Comparison of ENCODE assay signal across 8 cellular contexts in the genomic region with DNA sequence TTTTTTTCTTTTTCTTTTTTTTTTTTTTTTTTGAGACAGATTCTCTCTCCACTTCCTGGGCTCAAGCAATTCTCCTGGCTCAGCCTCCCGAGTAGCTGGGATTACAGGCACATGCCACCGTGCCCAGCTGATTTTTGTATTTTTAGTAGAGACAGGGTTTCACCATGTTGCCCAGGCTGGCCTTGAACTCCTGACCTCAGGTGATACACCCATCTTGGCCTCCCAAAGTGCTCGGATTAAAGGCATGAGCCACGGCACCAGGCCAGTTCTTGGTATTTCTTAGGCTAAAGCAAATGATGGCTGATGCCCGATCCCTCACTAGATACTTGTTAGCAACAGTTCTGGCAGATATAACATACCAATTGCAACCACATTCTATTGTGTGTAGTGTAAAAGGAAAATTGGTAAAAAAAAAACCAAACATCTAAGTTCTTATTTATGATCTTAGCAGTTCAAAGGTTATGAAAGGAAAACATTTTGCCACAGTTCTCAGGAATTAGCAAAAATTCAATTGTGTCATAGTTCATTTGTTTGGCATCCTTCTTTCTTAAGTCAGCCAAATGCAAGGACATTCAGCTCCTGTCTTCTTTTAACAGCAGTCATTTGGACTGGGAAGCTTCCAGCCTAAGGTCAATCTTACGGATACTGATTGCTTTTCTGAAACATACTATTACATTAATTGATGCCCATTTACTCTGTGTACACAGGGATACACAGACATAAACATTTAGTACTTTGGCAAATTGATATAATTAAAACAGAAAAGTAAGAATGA.
DNase-seq lines count a peak whose midpoint lies in the region; ATAC-seq, FAIRE-seq and TF ChIP-seq lines count a peak whose summit lies in the region.
"Not testable (repeated sequence)": the region's sequence is repeated elsewhere in the genome, so short reads cannot be mapped to it uniquely, and the experiment has no call there.

No MANE protein-coding gene starts in this region.

- not testable (repeated sequence) for H3K9ac ChIP-seq in H1 (replicated peaks in 1 of 4; ENCODE audit: extremely low read depth in 1 of 4, low read depth in 3 of 4, low read length in 3 of 4)

- intact Hi-C loops in CD4-positive, alpha-beta memory T cell (cut with micrococcal nuclease) = loop anchor here (10.0 kb wide), 1 partner anchor 60 kb away; no protein-coding TSS in a partner anchor
- intact Hi-C loops in activated CD4-positive, alpha-beta T cell treated with anti-CD3 and anti-CD28 coated beads, Interleukin-2, amount 10 ng/mL, durations not matched to agents 24 days and 14 days (cut with micrococcal nuclease) = not testable (repeated sequence)
- intact Hi-C loops in naive thymus-derived CD4-positive, alpha-beta T cell (cut with micrococcal nuclease) = loop anchor here in 1 of 2 donors (5.0 kb wide), 1 partner anchor 53 kb away; no protein-coding TSS in a partner anchor

- not testable (repeated sequence) for H2BK120ac ChIP-seq in H1 (replicated peaks; ENCODE audit: low read depth, low read length)

- not testable (repeated sequence) for H2BK15ac ChIP-seq in H1 (ENCODE audit: low read length)

- H3K79me2 ChIP-seq in H1 (ENCODE audit: control insufficient read depth in 1 of 2, insufficient read depth in 2 of 2, low read length in 2 of 2) = not testable (repeated sequence)

- H3K4ac ChIP-seq in H1 (replicated peaks; ENCODE audit: insufficient read length, low read depth, low read length) = not testable (repeated sequence)

- not testable (repeated sequence) for H2BK5ac ChIP-seq in H1 (ENCODE audit: low read depth, low read length)

- FAIRE-seq in H1 (lab: Jason Lieb, UNC) = peak; percentile 45

- H4K20me1 ChIP-seq in H1 (replicated peaks in 1 of 2; ENCODE audit: control insufficient read depth in 1 of 2, insufficient read depth in 2 of 2, low read length in 2 of 2) = not testable (repeated sequence)

- not testable (repeated sequence) for H3K56ac ChIP-seq in H1 (replicated peaks; ENCODE audit: insufficient read length, low read depth, low read length)

- H3K9me3 Mint-ChIP-seq in CD4-positive, alpha-beta memory T cell = peaks cover 3 to 33% (median 18%) of the 10 kb centered on the region in 8 donors
- H3K9me3 Mint-ChIP-seq in activated CD4-positive, alpha-beta T cell treated with anti-CD3 and anti-CD28 coated beads, Interleukin-2, amount 10 ng/mL, durations not matched to agents 24 days and 14 days; activated naive CD8-positive, alpha-beta T cell (ENCODE audit: low read depth): not testable (repeated sequence)
- peaks cover 20% of the 10 kb centered on the region for H3K9me3 Mint-ChIP-seq in activated T-cell treated with anti-CD3 and anti-CD28 coated beads, Interleukin-2, amount 50 U/mL, for 24 hours
- H3K9me3 Mint-ChIP-seq in naive thymus-derived CD4-positive, alpha-beta T cell = peaks cover 4 to 40% (median 16%) of the 10 kb centered on the region in 11 donors
- H3K9me3 Mint-ChIP-seq in stimulated activated effector memory CD8-positive, alpha-beta T cell treated with anti-CD3 and anti-CD28 coated beads, Interleukin-12 subunit alpha, Interleukin-12 subunit beta, amount 100 ng/mL, for 72 hours = peaks cover 10% of the 10 kb centered on the region

- not testable (repeated sequence) for H3K23ac ChIP-seq in H1 (ENCODE audit: insufficient read length)

- not testable (repeated sequence) for H2BK12ac ChIP-seq in H1 (ENCODE audit: low read depth, low read length)

- not testable (repeated sequence) for H2AFZ ChIP-seq in H1 (ENCODE audit: low read length)

- ATAC-seq in naive thymus-derived CD4-positive, alpha-beta T cell; stimulated activated effector memory CD8-positive, alpha-beta T cell treated with anti-CD3 and anti-CD28 coated beads, Interleukin-12 subunit alpha, Interleukin-12 subunit beta, amount 100 ng/mL, for 72 hours: not testable (repeated sequence)

- H3K4me1 ChIP-seq in CD4-positive, alpha-beta memory T cell (ENCODE audit: insufficient read depth, low read length) = peaks cover 25% of the 10 kb centered on the region
- H3K4me1 ChIP-seq in H1 (replicated peaks in 1 of 4; ENCODE audit: control insufficient read depth in 3 of 4, insufficient read depth in 4 of 4, low read length in 3 of 4) = not testable (repeated sequence)
- peaks cover 0 to 21% of the 10 kb centered on the region in 2 donors for H3K4me1 ChIP-seq in naive thymus-derived CD4-positive, alpha-beta T cell (ENCODE audit: control insufficient read depth in 2 of 2, insufficient read depth in 2 of 2, low read length in 2 of 2)

- peaks cover 26 to 57% (median 41%) of the 10 kb centered on the region in 4 donors for H3K4me1 Mint-ChIP-seq in CD4-positive, alpha-beta memory T cell
- H3K4me1 Mint-ChIP-seq in activated CD4-positive, alpha-beta T cell treated with anti-CD3 and anti-CD28 coated beads, Interleukin-2, amount 10 ng/mL, durations not matched to agents 24 days and 14 days = peaks cover 27% of the 10 kb centered on the region
- H3K4me1 Mint-ChIP-seq in activated T-cell treated with anti-CD3 and anti-CD28 coated beads, Interleukin-2, amount 50 U/mL, for 24 hours (ENCODE audit: low read depth) = peaks cover 39% of the 10 kb centered on the region
- H3K4me1 Mint-ChIP-seq in activated naive CD8-positive, alpha-beta T cell (ENCODE audit: low read depth) = peaks cover 30% of the 10 kb centered on the region
- peaks cover 12 to 49% (median 44%) of the 10 kb centered on the region in 7 donors for H3K4me1 Mint-ChIP-seq in naive thymus-derived CD4-positive, alpha-beta T cell
- H3K4me1 Mint-ChIP-seq in stimulated activated effector memory CD8-positive, alpha-beta T cell treated with anti-CD3 and anti-CD28 coated beads, Interleukin-12 subunit alpha, Interleukin-12 subunit beta, amount 100 ng/mL, for 72 hours = peaks cover 27% of the 10 kb centered on the region

- H2AK5ac ChIP-seq in H1 (ENCODE audit: low read depth, low read length) = not testable (repeated sequence)

- H4K8ac ChIP-seq in H1 (ENCODE audit: extremely low read depth, insufficient read depth, low read length) = not testable (repeated sequence)

- TF ChIP-seq CTCF in H1 (IDR thresholded peaks at IDR 0.05; ENCODE audit: control extremely low read depth in 1 of 3, insufficient read depth in 1 of 3, low read depth in 1 of 3, low read length in 3 of 3) = not testable (repeated sequence)

- H2BK20ac ChIP-seq in H1 (ENCODE audit: low read length) = not testable (repeated sequence)

- H3K27ac Mint-ChIP-seq in CD4-positive, alpha-beta memory T cell = peak overlapping the region; percentile 12 to 91 (median 86)
- peak overlapping the region; percentile 12 for H3K27ac Mint-ChIP-seq in activated CD4-positive, alpha-beta T cell treated with anti-CD3 and anti-CD28 coated beads, Interleukin-2, amount 10 ng/mL, durations not matched to agents 24 days and 14 days
- H3K27ac Mint-ChIP-seq in activated T-cell treated with anti-CD3 and anti-CD28 coated beads, Interleukin-2, amount 50 U/mL, for 24 hours = peak overlapping the region; percentile 58
- peak overlapping the region; percentile 70 for H3K27ac Mint-ChIP-seq in activated naive CD8-positive, alpha-beta T cell
- H3K27ac Mint-ChIP-seq in naive thymus-derived CD4-positive, alpha-beta T cell = peak overlapping the region; percentile 28 to 92 (median 80)
- peak overlapping the region; percentile 54 for H3K27ac Mint-ChIP-seq in stimulated activated effector memory CD8-positive, alpha-beta T cell treated with anti-CD3 and anti-CD28 coated beads, Interleukin-12 subunit alpha, Interleukin-12 subunit beta, amount 100 ng/mL, for 72 hours

- not testable (repeated sequence) for H4K91ac ChIP-seq in H1 (replicated peaks; ENCODE audit: insufficient read length, low read length)

- peak overlapping the region in 7 of 8 donors; percentile 5 to 78 (median 44) for H3K4me3 Mint-ChIP-seq in CD4-positive, alpha-beta memory T cell
- peak overlapping the region; percentile 17 for H3K4me3 Mint-ChIP-seq in activated CD4-positive, alpha-beta T cell treated with anti-CD3 and anti-CD28 coated beads, Interleukin-2, amount 10 ng/mL, durations not matched to agents 24 days and 14 days
- not testable (repeated sequence) for H3K4me3 Mint-ChIP-seq in activated T-cell treated with anti-CD3 and anti-CD28 coated beads, Interleukin-2, amount 50 U/mL, for 24 hours; stimulated activated effector memory CD8-positive, alpha-beta T cell treated with anti-CD3 and anti-CD28 coated beads, Interleukin-12 subunit alpha, Interleukin-12 subunit beta, amount 100 ng/mL, for 72 hours
- peak overlapping the region; percentile 11 for H3K4me3 Mint-ChIP-seq in activated naive CD8-positive, alpha-beta T cell
- H3K4me3 Mint-ChIP-seq in naive thymus-derived CD4-positive, alpha-beta T cell = peak overlapping the region in 9 of 10 donors; percentile 20 to 87 (median 67)

- H3K14ac ChIP-seq in H1 (ENCODE audit: insufficient read length) = not testable (repeated sequence)

- POLR2A ChIA-PET in CD4-positive, alpha-beta memory T cell (lab: Charles Lee; ENCODE audit: partially characterized antibody); H1 (lab: Charles Lee; ENCODE audit: partially characterized antibody); naive thymus-derived CD4-positive, alpha-beta T cell (lab: Charles Lee): not testable (repeated sequence)

- H3K36me3 Mint-ChIP-seq in CD4-positive, alpha-beta memory T cell = peaks cover 25 to 52% of the 10 kb centered on the region in 2 donors
- peaks cover 26% of the 10 kb centered on the region for H3K36me3 Mint-ChIP-seq in activated CD4-positive, alpha-beta T cell treated with anti-CD3 and anti-CD28 coated beads, Interleukin-2, amount 10 ng/mL, durations not matched to agents 24 days and 14 days (ENCODE audit: low read depth)
- peaks cover 38% of the 10 kb centered on the region for H3K36me3 Mint-ChIP-seq in activated T-cell treated with anti-CD3 and anti-CD28 coated beads, Interleukin-2, amount 50 U/mL, for 24 hours (ENCODE audit: low read depth)
- peaks cover 31% of the 10 kb centered on the region for H3K36me3 Mint-ChIP-seq in activated naive CD8-positive, alpha-beta T cell
- H3K36me3 Mint-ChIP-seq in naive thymus-derived CD4-positive, alpha-beta T cell = peaks cover 16 to 46% (median 35%) of the 10 kb centered on the region in 5 donors
- not testable (repeated sequence) for H3K36me3 Mint-ChIP-seq in stimulated activated effector memory CD8-positive, alpha-beta T cell treated with anti-CD3 and anti-CD28 coated beads, Interleukin-12 subunit alpha, Interleukin-12 subunit beta, amount 100 ng/mL, for 72 hours

- DNase-seq in CD4-positive, alpha-beta memory T cell = peak in 1 of 5 donors; percentile 3
- peak; percentile 8 for DNase-seq in KBM-7
- peak; percentile 58 for DNase-seq in activated CD4-positive, alpha-beta T cell treated with anti-CD3 and anti-CD28 coated beads, Interleukin-2, amount 10 ng/mL, durations not matched to agents 24 days and 14 days
- not testable (repeated sequence) for DNase-seq in activated T-cell treated with anti-CD3 and anti-CD28 coated beads, Interleukin-2, amount 50 U/mL, for 24 hours; H1 (ENCODE audit: low read depth in 1 of 2, low spot score in 2 of 2); stimulated activated effector memory CD8-positive, alpha-beta T cell treated with anti-CD3 and anti-CD28 coated beads, Interleukin-12 subunit alpha, Interleukin-12 subunit beta, amount 100 ng/mL, for 72 hours (ENCODE audit: low spot score in 2 of 2)
- DNase-seq in naive thymus-derived CD4-positive, alpha-beta T cell = peak in 1 of 9 donors; percentile 11

- TF ChIP-seq RAD21 in H1 (IDR thresholded peaks at IDR 0.05 in 1 of 2, conservative IDR thresholded peaks at IDR 0.05 in 1 of 2; ENCODE audit: low read depth in 2 of 2, low read length in 2 of 2) = not testable (repeated sequence)

- not testable (repeated sequence) for H3K27ac ChIP-seq in CD4-positive, alpha-beta memory T cell (ENCODE audit: low read depth, low read length); H1 (ENCODE audit: low read depth, low read length); naive thymus-derived CD4-positive, alpha-beta T cell (ENCODE audit: low read depth, low read length)

- H3K4me2 ChIP-seq in H1 (ENCODE audit: insufficient read depth in 1 of 2, low read depth in 2 of 2, low read length in 2 of 2) = not testable (repeated sequence)

- not testable (repeated sequence) for H3K9me3 ChIP-seq in CD4-positive, alpha-beta memory T cell (ENCODE audit: control insufficient read depth in 1 of 2, low read length in 2 of 2); naive thymus-derived CD4-positive, alpha-beta T cell (ENCODE audit: control insufficient read depth in 2 of 3, low read length in 3 of 3)
- H3K9me3 ChIP-seq in H1 (ENCODE audit: insufficient read depth in 2 of 2, low read depth in 1 of 2, low read length in 1 of 2) = peaks cover 19 to 40% of the 10 kb centered on the region in 2 experiments

- not testable (repeated sequence) for TF ChIP-seq POLR2A in H1 (IDR thresholded peaks at IDR 0.05; ENCODE audit: control extremely low read depth in 1 of 2, low read depth in 2 of 2, low read length in 2 of 2)

- H3K27me3 Mint-ChIP-seq in CD4-positive, alpha-beta memory T cell; activated CD4-positive, alpha-beta T cell treated with anti-CD3 and anti-CD28 coated beads, Interleukin-2, amount 10 ng/mL, durations not matched to agents 24 days and 14 days; activated T-cell treated with anti-CD3 and anti-CD28 coated beads, Interleukin-2, amount 50 U/mL, for 24 hours; activated naive CD8-positive, alpha-beta T cell; naive thymus-derived CD4-positive, alpha-beta T cell: not testable (repeated sequence)

- H3K36me3 ChIP-seq in CD4-positive, alpha-beta memory T cell (ENCODE audit: insufficient read depth, low read length); H1 (ENCODE audit: control insufficient read depth in 2 of 4, insufficient read depth in 4 of 4, low read length in 3 of 4); naive thymus-derived CD4-positive, alpha-beta T cell (ENCODE audit: control insufficient read depth in 2 of 3, insufficient read depth in 3 of 3, low read length in 3 of 3): not testable (repeated sequence)

- not testable (repeated sequence) for H3K79me1 ChIP-seq in H1 (ENCODE audit: low read depth, low read length)

- CTCF ChIA-PET in CD4-positive, alpha-beta memory T cell (lab: Charles Lee; ENCODE audit: partially characterized antibody); H1 (lab: Charles Lee; ENCODE audit: partially characterized antibody); naive thymus-derived CD4-positive, alpha-beta T cell (lab: Charles Lee): not testable (repeated sequence)

- H3K23me2 ChIP-seq in H1 (ENCODE audit: low read depth, low read length) = not testable (repeated sequence)

- not testable (repeated sequence) for H4K5ac ChIP-seq in H1 (ENCODE audit: insufficient read length, low read depth, low read length)

- H3K18ac ChIP-seq in H1 (ENCODE audit: extremely low read depth, low read length) = not testable (repeated sequence)

- WGBS in H1 (ENCODE audit: extremely low coverage in 1 of 2, insufficient coverage in 1 of 2, insufficient read length in 1 of 2, insufficient replicate concordance in 2 of 2, low coverage in 1 of 2, low lambda C conversion rate in 2 of 2, missing lambda C conversion rate in 1 of 2), 2 experiments = 90% methylated on average over 6 of the region's 6 CpGs; no CpG with 5 or more reads in 1 of the 2 experiments

- H3K27me3 ChIP-seq in CD4-positive, alpha-beta memory T cell (ENCODE audit: insufficient read depth, low read length); H1 (replicated peaks in 1 of 4; ENCODE audit: control insufficient read depth in 3 of 4, extremely low read depth in 1 of 4, insufficient read depth in 3 of 4, low read length in 3 of 4); naive thymus-derived CD4-positive, alpha-beta T cell (ENCODE audit: control insufficient read depth in 2 of 2, insufficient read depth in 2 of 2, low read length in 2 of 2): not testable (repeated sequence)

- in situ Hi-C loops in KBM-7 (cut with MboI; ENCODE audit: low pct_unique_long_range_greater_than_20kb, low sequenced_read_pairs) = not testable (repeated sequence)

- TF ChIP-seq EP300 in H1 (IDR thresholded peaks at IDR 0.05; ENCODE audit: borderline replicate concordance in 1 of 2, low read depth in 2 of 2, low read length in 2 of 2) = not testable (repeated sequence)

- H3K4me3 ChIP-seq in CD4-positive, alpha-beta memory T cell (ENCODE audit: low read length in 2 of 2); H1 (ENCODE audit: extremely low read depth in 1 of 4, insufficient read depth in 2 of 4, low read depth in 3 of 4, low read length in 4 of 4); naive thymus-derived CD4-positive, alpha-beta T cell (ENCODE audit: low read length): not testable (repeated sequence)

Comparison
In these comparisons a context has a peak if more than half of its experiments do, and no peak if none do; other contexts are left out.
1. H3K27ac Mint-ChIP-seq: peak in every context shown above with its lines; median percentile 86 in CD4-positive, alpha-beta memory T cell; 80 in naive thymus-derived CD4-positive, alpha-beta T cell; 70 in activated naive CD8-positive, alpha-beta T cell; 58 in activated T-cell treated with anti-CD3 and anti-CD28 coated beads, Interleukin-2, amount 50 U/mL, for 24 hours; 54 in stimulated activated effector memory CD8-positive, alpha-beta T cell treated with anti-CD3 and anti-CD28 coated beads, Interleukin-12 subunit alpha, Interleukin-12 subunit beta, amount 100 ng/mL, for 72 hours; 12 in activated CD4-positive, alpha-beta T cell treated with anti-CD3 and anti-CD28 coated beads, Interleukin-2, amount 10 ng/mL, durations not matched to agents 24 days and 14 days.